Comparison of ENCODE assay signal across 12 cellular contexts in genomic region chr4:86302242-86302641, GRCh38. TPM values are rescaled to one million over a fixed set of nuclear protein-coding genes. Genes with fewer than 3 reads are reported as not detected.
A peak's percentile ranks its signal among the peaks of the same experiment; 100 is the strongest.
DNase-seq lines count a peak whose midpoint lies in the region; ATAC-seq and TF ChIP-seq lines count a peak whose summit lies in the region.
"Had no signal": no experiment of that assay in that cellular context is flagged by ENCODE, and none has a peak within 500 bp of the region (broad histone marks: within the 10 kb centered on the region; RNA-seq: fewer than 3 reads in every experiment).

No MANE protein-coding gene starts in this region.

- H3K36me3 ChIP-seq in thyroid gland: no peaks in the 10 kb centered on the region
- no peaks in the 10 kb centered on the region for H3K36me3 ChIP-seq in esophagus squamous epithelium
- H3K36me3 ChIP-seq: MG63 had no signal

- H3K27ac Mint-ChIP-seq in activated CD8-positive, alpha-beta T cell treated with anti-CD3 and anti-CD28 coated beads, Interleukin-2, amount 10 ng/mL, durations not matched to agents 7 days and 5 days: no peak overlapping the region
- H3K27ac Mint-ChIP-seq: activated CD4-positive, alpha-beta T cell treated with anti-CD3 and anti-CD28 coated beads, Interleukin-2, amount 10 ng/mL, durations not matched to agents 7 days and 5 days had no signal

- WGBS in thyroid gland, 2 donors: 26 to 42% methylated on average over 4 of the region's 4 CpGs
- WGBS in esophagus squamous epithelium, 2 donors: 10 to 18% methylated on average over 4 of the region's 4 CpGs

- H3K4me3 Mint-ChIP-seq in activated CD8-positive, alpha-beta T cell treated with anti-CD3 and anti-CD28 coated beads, Interleukin-2, amount 10 ng/mL, durations not matched to agents 7 days and 5 days: no peak overlapping the region
- H3K4me3 Mint-ChIP-seq: activated CD4-positive, alpha-beta T cell treated with anti-CD3 and anti-CD28 coated beads, Interleukin-2, amount 10 ng/mL, durations not matched to agents 7 days and 5 days had no signal

- no peaks in the 10 kb centered on the region for H3K9me3 Mint-ChIP-seq in activated CD8-positive, alpha-beta T cell treated with anti-CD3 and anti-CD28 coated beads, Interleukin-2, amount 10 ng/mL, durations not matched to agents 7 days and 5 days (ENCODE audit: insufficient read depth)
- H3K9me3 Mint-ChIP-seq: activated CD4-positive, alpha-beta T cell treated with anti-CD3 and anti-CD28 coated beads, Interleukin-2, amount 10 ng/mL, durations not matched to agents 7 days and 5 days had no signal

- H3K27me3 Mint-ChIP-seq in activated CD8-positive, alpha-beta T cell treated with anti-CD3 and anti-CD28 coated beads, Interleukin-2, amount 10 ng/mL, durations not matched to agents 7 days and 5 days (ENCODE audit: low read depth): no peaks in the 10 kb centered on the region
- H3K27me3 Mint-ChIP-seq: activated CD4-positive, alpha-beta T cell treated with anti-CD3 and anti-CD28 coated beads, Interleukin-2, amount 10 ng/mL, durations not matched to agents 7 days and 5 days had no signal

- no peaks in the 10 kb centered on the region for H3K36me3 Mint-ChIP-seq in activated CD8-positive, alpha-beta T cell treated with anti-CD3 and anti-CD28 coated beads, Interleukin-2, amount 10 ng/mL, durations not matched to agents 7 days and 5 days (ENCODE audit: low read depth)

- no peak for TF ChIP-seq CTCF in astrocyte of the spinal cord (IDR thresholded peaks at IDR 0.05; ENCODE audit: low read depth, low read length)
- TF ChIP-seq CTCF in thyroid gland (IDR thresholded peaks at IDR 0.05): no peak
- TF ChIP-seq CTCF in esophagus squamous epithelium (IDR thresholded peaks at IDR 0.05): no peak

- H3K27me3 ChIP-seq in thyroid gland (no peaks in the 10 kb centered on the region), esophagus squamous epithelium (no peaks in the 10 kb centered on the region)
- H3K27me3 ChIP-seq: MG63 had no signal

- H3K4me3 ChIP-seq in astrocyte of the spinal cord (ENCODE audit: low read depth, low read length) (no peak overlapping the region), thyroid gland (replicated peaks in 1 of 3) (no peak overlapping the region), esophagus squamous epithelium (no peak overlapping the region)
- H3K4me3 ChIP-seq: MG63 had no signal

- in situ Hi-C loops in astrocyte of the spinal cord (cut with HindIII; ENCODE audit: low sequenced_read_pairs): no loop called here

- DNase-seq in NCI-H82 (lab: John Stamatoyannopoulos, UW): peak; percentile 2
- no peak for DNase-seq in NCI-H82 treated with DMSO at 0.1 percent for 48 hours (lab: John Stamatoyannopoulos, UW; ENCODE audit: unreplicated experiment)
- peak; percentile 76 for DNase-seq in astrocyte of the spinal cord (ENCODE audit: low read depth, low spot score)
- peak; percentile 28 for DNase-seq in iPS DF 19.7 (ENCODE audit: low read depth, low spot score)
- peak; percentile 49 to 65 for DNase-seq in thyroid gland
- DNase-seq in activated CD8-positive, alpha-beta T cell treated with anti-CD3 and anti-CD28 coated beads, Interleukin-2, amount 10 ng/mL, durations not matched to agents 7 days and 5 days: no peak
- DNase-seq in esophagus squamous epithelium (lab: John Stamatoyannopoulos, UW): no peak
- DNase-seq: ACHN; activated CD4-positive, alpha-beta T cell treated with anti-CD3 and anti-CD28 coated beads, Interleukin-2, amount 10 ng/mL, durations not matched to agents 7 days and 5 days; MG63 had no signal

- CTCF ChIA-PET in activated CD8-positive, alpha-beta T cell treated with anti-CD3 and anti-CD28 coated beads, Interleukin-2, amount 10 ng/mL, durations not matched to agents 7 days and 5 days (lab: Charles Lee): no interaction called here

- TF ChIP-seq POLR2A in thyroid gland (IDR thresholded peaks at IDR 0.05) (no peak), esophagus squamous epithelium (IDR thresholded peaks at IDR 0.05) (no peak)

- H3K9me3 ChIP-seq in thyroid gland (no peaks in the 10 kb centered on the region), esophagus squamous epithelium (no peaks in the 10 kb centered on the region)
- H3K9me3 ChIP-seq: MG63 had no signal

- POLR2A ChIA-PET in activated CD8-positive, alpha-beta T cell treated with anti-CD3 and anti-CD28 coated beads, Interleukin-2, amount 10 ng/mL, durations not matched to agents 7 days and 5 days (lab: Charles Lee): no interaction called here

- no peaks in the 10 kb centered on the region for H3K4me1 Mint-ChIP-seq in activated CD8-positive, alpha-beta T cell treated with anti-CD3 and anti-CD28 coated beads, Interleukin-2, amount 10 ng/mL, durations not matched to agents 7 days and 5 days (ENCODE audit: low read depth)
- H3K4me1 Mint-ChIP-seq: activated CD4-positive, alpha-beta T cell treated with anti-CD3 and anti-CD28 coated beads, Interleukin-2, amount 10 ng/mL, durations not matched to agents 7 days and 5 days had no signal

- peak overlapping the region in 1 of 3 donors; percentile 55 for H3K27ac ChIP-seq in thyroid gland
- H3K27ac ChIP-seq in esophagus squamous epithelium: peak overlapping the region in 1 of 4 donors; percentile 2
- H3K27ac ChIP-seq: epithelial cell of prostate had no signal

- peaks cover 13 to 17% of the 10 kb centered on the region in 2 donors for H3K4me1 ChIP-seq in thyroid gland
- peaks cover 5 to 26% (median 9%) of the 10 kb centered on the region in 3 donors for H3K4me1 ChIP-seq in esophagus squamous epithelium

- no peak for ATAC-seq in GM18867 (IDR thresholded peaks at IDR 0.05; ENCODE audit: unreplicated experiment)
- ATAC-seq in activated CD8-positive, alpha-beta T cell treated with anti-CD3 and anti-CD28 coated beads, Interleukin-2, amount 10 ng/mL, durations not matched to agents 7 days and 5 days: no peak

- intact Hi-C loops in thyroid gland (cut with DNase I): no loop called here
- intact Hi-C loops in esophagus squamous epithelium (cut with DNase I): no loop called here

RNA-seq across cellular contexts. Expression of gene MAPK10, which starts 57.6 kb away (rescaled TPM):
- total RNA-seq in thyroid gland (10 to 100 TPM; 65.4 to 95.0 (median 86.2) TPM), esophagus squamous epithelium (1 to 10 TPM; 1.7 to 8.6 (median 4.4) TPM)
- not detected for total RNA-seq in activated CD8-positive, alpha-beta T cell treated with anti-CD3 and anti-CD28 coated beads, Interleukin-2, amount 10 ng/mL, durations not matched to agents 7 days and 5 days
- total RNA-seq: activated CD4-positive, alpha-beta T cell treated with anti-CD3 and anti-CD28 coated beads, Interleukin-2, amount 10 ng/mL, durations not matched to agents 7 days and 5 days had no signal

Comparison
In these comparisons a context has a peak if more than half of its experiments do, and no peak if none do; other contexts are left out.
1. DNase-seq: peak in NCI-H82 (single experiment), astrocyte of the spinal cord (single experiment), iPS DF 19.7 (single experiment) and thyroid gland (2 of 2); none in NCI-H82 treated with DMSO at 0.1 percent for 48 hours (single experiment), activated CD8-positive, alpha-beta T cell treated with anti-CD3 and anti-CD28 coated beads, Interleukin-2, amount 10 ng/mL, durations not matched to agents 7 days and 5 days (single experiment) and esophagus squamous epithelium (single experiment).
2. RNA of gene MAPK10, which starts 57.6 kb away (total RNA-seq): 65.4 to 95.0 TPM in thyroid gland; 1.7 to 8.6 TPM in esophagus squamous epithelium and not detected in activated CD8-positive, alpha-beta T cell treated with anti-CD3 and anti-CD28 coated beads, Interleukin-2, amount 10 ng/mL, durations not matched to agents 7 days and 5 days; every median in the first group is over 4 times any median in the second.